34 cellular contexts compared by ENCODE assay signal in the genomic region with DNA sequence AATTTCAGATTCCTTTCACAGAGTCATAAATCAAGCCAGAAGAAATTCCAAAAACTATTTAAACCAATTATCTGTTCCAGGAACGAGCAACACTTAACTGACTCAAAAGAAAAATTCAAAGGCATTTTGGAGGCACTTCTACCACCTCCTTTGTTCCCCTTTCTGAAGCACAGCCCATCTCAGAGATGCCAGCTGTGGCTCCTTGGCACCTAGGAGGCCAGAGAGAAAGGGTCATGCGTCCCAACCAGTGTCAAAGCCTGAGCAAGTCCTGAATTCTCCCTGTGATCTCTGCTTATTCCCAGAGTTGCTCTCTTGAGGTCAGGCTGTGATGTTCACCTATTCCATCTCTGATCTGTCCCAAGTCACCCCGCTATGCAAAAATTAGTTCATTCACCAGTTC.
"Had no signal": no experiment of that assay in that cellular context is flagged by ENCODE, and none has a peak within 500 bp of the region (broad histone marks: within the 10 kb centered on the region; RNA-seq: fewer than 3 reads in every experiment).

No MANE protein-coding gene starts in this region.

- H3K9me3 ChIP-seq: MG63 had no signal

- H3K4me3 ChIP-seq: MG63 had no signal

- DNase-seq: Karpas-422, Kasumi-1, MG63, MM.1S, MV-4-11, NCI-H1048, NCI-H1092, NCI-H1105, NCI-H1105 treated with DMSO at 0.1 percent for 48 hours, NCI-H1417, NCI-H1417 treated with DMSO at 0.1 percent for 48 hours, NCI-H1436, NCI-H1436 treated with DMSO at 0.1 percent for 48 hours, NCI-H146, NCI-H1694, NCI-H1694 treated with DMSO at 0.1 percent for 48 hours, NCI-H187, NCI-H187 treated with DMSO at 0.1 percent for 48 hours, NCI-H1930, NCI-H2029, NCI-H2029 treated with DMSO at 0.1 percent for 48 hours, NCI-H2081, NCI-H2081 treated with DMSO at 0.1 percent for 48 hours, NCI-H2107, NCI-H2171, NCI-H2171 treated with DMSO at 0.1 percent for 48 hours, NCI-H2227 treated with DMSO at 0.1 percent for 48 hours, NCI-H226, NCI-H345, NCI-H446, NCI-H446 treated with DMSO at 0.1 percent for 48 hours, NCI-H510A, NCI-H510A treated with DMSO at 0.1 percent for 48 hours, NCI-H524 had no signal

- H3K27me3 ChIP-seq: MG63 had no signal

- H3K36me3 ChIP-seq: MG63 had no signal
